Comparison of ENCODE assay signal across 35 cellular contexts in the genomic region with DNA sequence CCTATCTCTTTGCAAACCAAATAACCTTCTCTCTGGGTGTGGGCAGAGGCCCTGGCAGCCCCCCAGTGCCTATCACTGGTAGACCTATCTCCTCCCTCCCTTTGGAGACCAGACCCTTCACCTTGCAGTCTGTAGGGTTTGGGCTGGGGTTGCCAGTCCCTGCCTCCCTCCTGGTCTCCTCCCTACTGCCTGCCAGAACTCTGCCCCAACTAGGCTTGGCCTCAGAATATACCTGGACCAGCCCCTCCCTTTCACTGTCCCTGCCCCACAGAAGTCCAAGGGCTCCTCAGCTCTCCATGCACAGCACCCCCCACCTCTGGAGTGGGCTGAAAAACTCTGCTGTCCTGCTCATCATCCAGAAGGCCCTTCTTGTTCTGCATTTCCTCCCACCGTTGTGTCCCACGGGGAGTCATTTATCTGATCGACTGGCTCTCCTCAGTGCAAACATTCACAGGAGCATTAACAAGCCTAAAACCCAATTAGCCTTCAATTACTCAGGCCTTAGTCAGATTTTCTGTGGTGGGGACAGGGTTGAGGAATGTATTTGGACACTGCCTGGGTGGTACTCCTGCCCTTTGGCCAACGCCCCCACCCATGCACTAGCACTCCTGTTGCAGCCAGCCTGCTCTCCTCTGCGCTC. TPM values are rescaled to one million over a fixed set of nuclear protein-coding genes. Genes with fewer than 3 reads are reported as not detected.
A peak's percentile ranks its signal among the peaks of the same experiment; 100 is the strongest.
DNase-seq lines count a peak whose midpoint lies in the region; ATAC-seq and TF ChIP-seq lines count a peak whose summit lies in the region.
"Had no signal": no experiment of that assay in that cellular context is flagged by ENCODE, and none has a peak within 500 bp of the region (broad histone marks: within the 10 kb centered on the region; RNA-seq: fewer than 3 reads in every experiment).

No MANE protein-coding gene starts in this region.

- TF ChIP-seq POLR2A in ovary (IDR thresholded peaks at IDR 0.05) (no peak), testis (IDR thresholded peaks at IDR 0.05) (no peak)

- no peak overlapping the region for H3K4me3 Mint-ChIP-seq in CD4-positive, alpha-beta T cell
- H3K4me3 Mint-ChIP-seq: activated CD4-positive, alpha-beta memory T cell treated with anti-CD3 and anti-CD28 coated beads, Interleukin-2, amount 10 ng/mL, durations not matched to agents 7 days and 5 days; activated naive CD4-positive, alpha-beta T cell treated with anti-CD3 and anti-CD28 coated beads for 36 hours; IgD-negative memory B cell; natural killer cell treated with Interleukin-12 subunit alpha and Interleukin-12 subunit beta and Interleukin-15 and Interleukin-18, amount 100 ng/mL, for 72 hours had no signal

- H3K4me3 ChIP-seq in HEK293 (ENCODE audit: low read depth, low read length) (no peak overlapping the region), ovary (no peak overlapping the region), testis (no peak overlapping the region)
- H3K4me3 ChIP-seq: body of pancreas, dorsolateral prefrontal cortex, lung, pancreas, SK-N-MC, tibial artery had no signal

- H3K9me3 ChIP-seq in HEK293 (ENCODE audit: control insufficient read depth, insufficient read depth, low read depth, low read length): no peaks in the 10 kb centered on the region
- no peaks in the 10 kb centered on the region for H3K9me3 ChIP-seq in CD4-positive, alpha-beta T cell (ENCODE audit: control insufficient read depth, low read length)
- no peaks in the 10 kb centered on the region for H3K9me3 ChIP-seq in ovary
- H3K9me3 ChIP-seq in testis: no peaks in the 10 kb centered on the region
- H3K9me3 ChIP-seq: body of pancreas, pancreas, tibial artery had no signal

- CTCF ChIA-PET in HEK293 (lab: Yijun Ruan, JAX): interaction anchor here (0.7 to 1.6 kb wide), 3 partner anchors 12 to 62 kb away, joined by 3 to 8 read pairs (median 3); no protein-coding TSS in a partner anchor
- CTCF ChIA-PET in CD4-positive, alpha-beta T cell (lab: Charles Lee): no interaction called here

- WGBS in ovary, 3 donors: 33 to 37% (median 35%) methylated on average over 5 of the region's 5 CpGs
- WGBS in testis, 2 donors: 60 to 63% methylated on average over 5 of the region's 5 CpGs

- H3K27ac ChIP-seq in HEK293 (ENCODE audit: extremely low read depth, low read depth, low read length) (no peak overlapping the region), ovary (no peak overlapping the region), testis (no peak overlapping the region)
- H3K27ac ChIP-seq in CD4-positive, alpha-beta T cell (ENCODE audit: low read depth, low read length): no peak overlapping the region
- H3K27ac ChIP-seq: body of pancreas, dorsolateral prefrontal cortex, pancreas, SK-N-MC, tibial artery had no signal

- H3K36me3 ChIP-seq in HEK293 (ENCODE audit: control insufficient read depth in 2 of 2, insufficient read depth in 1 of 2, low read length in 2 of 2): no peaks in the 10 kb centered on the region
- no peaks in the 10 kb centered on the region for H3K36me3 ChIP-seq in ovary
- H3K36me3 ChIP-seq in testis (ENCODE audit: low read depth, missing control alignments): no peaks in the 10 kb centered on the region
- H3K36me3 ChIP-seq: pancreas, tibial artery had no signal

- no peak for TF ChIP-seq CTCF in HEK293 (tag by site-specific recombination; IDR thresholded peaks at IDR 0.05)
- TF ChIP-seq CTCF in CD4-positive, alpha-beta T cell (IDR thresholded peaks at IDR 0.05): no peak
- no peak for TF ChIP-seq CTCF in ovary (IDR thresholded peaks at IDR 0.05)
- TF ChIP-seq CTCF in testis (IDR thresholded peaks at IDR 0.05): no peak

- peaks cover 7% of the 10 kb centered on the region for H3K4me1 Mint-ChIP-seq in CD4-positive, alpha-beta T cell (ENCODE audit: low read depth)

- no peaks in the 10 kb centered on the region for H3K9me3 Mint-ChIP-seq in CD4-positive, alpha-beta T cell
- H3K9me3 Mint-ChIP-seq: activated CD4-positive, alpha-beta memory T cell treated with anti-CD3 and anti-CD28 coated beads, Interleukin-2, amount 10 ng/mL, durations not matched to agents 7 days and 5 days; activated naive CD4-positive, alpha-beta T cell treated with anti-CD3 and anti-CD28 coated beads for 36 hours; IgD-negative memory B cell; natural killer cell treated with Interleukin-12 subunit alpha and Interleukin-12 subunit beta and Interleukin-15 and Interleukin-18, amount 100 ng/mL, for 72 hours had no signal

- H3K27me3 Mint-ChIP-seq in CD4-positive, alpha-beta T cell: peaks cover 51% of the 10 kb centered on the region

- intact Hi-C loops in CD4-positive, alpha-beta T cell (cut with DNase I, micrococcal nuclease): no loop called here
- intact Hi-C loops in ovary (cut with DNase I) (no loop called here), testis (cut with DNase I; ENCODE audit: low total_unique reads) (no loop called here)

- no peaks in the 10 kb centered on the region for H3K36me3 Mint-ChIP-seq in CD4-positive, alpha-beta T cell (ENCODE audit: low read depth)
- H3K36me3 Mint-ChIP-seq: natural killer cell treated with Interleukin-12 subunit alpha and Interleukin-12 subunit beta and Interleukin-15 and Interleukin-18, amount 100 ng/mL, for 72 hours had no signal

- TF ChIP-seq EP300 in ovary (IDR thresholded peaks at IDR 0.05): no peak

- H3K4me1 ChIP-seq in HEK293 (ENCODE audit: control insufficient read depth, insufficient read depth, low read length): no peaks in the 10 kb centered on the region
- H3K4me1 ChIP-seq in ovary (ENCODE audit: insufficient read depth): peaks cover 2% of the 10 kb centered on the region
- peaks cover 4% of the 10 kb centered on the region for H3K4me1 ChIP-seq in testis

- ATAC-seq in SK-N-SH treated with all-trans-retinoic acid at 6 μM for 48 hours: peak; percentile 15
- ATAC-seq in CD4-positive, alpha-beta T cell (ENCODE audit: poor library complexity): no peak
- ATAC-seq: body of pancreas; left cardiac atrium; natural killer cell treated with Interleukin-12 subunit alpha and Interleukin-12 subunit beta and Interleukin-15 and Interleukin-18, amount 100 ng/mL, for 72 hours; pancreas had no signal

- H3K27me3 ChIP-seq in CD4-positive, alpha-beta T cell (ENCODE audit: control insufficient read depth, insufficient read depth, low read length): peaks cover 43% of the 10 kb centered on the region
- H3K27me3 ChIP-seq in ovary (no peaks in the 10 kb centered on the region), testis (no peaks in the 10 kb centered on the region)
- H3K27me3 ChIP-seq: body of pancreas, dorsolateral prefrontal cortex, pancreas had no signal

- H3K27ac Mint-ChIP-seq in CD4-positive, alpha-beta T cell: no peak overlapping the region
- H3K27ac Mint-ChIP-seq: activated CD4-positive, alpha-beta memory T cell treated with anti-CD3 and anti-CD28 coated beads, Interleukin-2, amount 10 ng/mL, durations not matched to agents 7 days and 5 days; activated naive CD4-positive, alpha-beta T cell treated with anti-CD3 and anti-CD28 coated beads for 36 hours; IgD-negative memory B cell; natural killer cell treated with Interleukin-12 subunit alpha and Interleukin-12 subunit beta and Interleukin-15 and Interleukin-18, amount 100 ng/mL, for 72 hours had no signal

- DNase-seq in AG08395 (ENCODE audit: low spot score): peak; percentile 25
- peak; percentile 46 for DNase-seq in kidney tubule cell (ENCODE audit: low spot score)
- DNase-seq in CD4-positive, alpha-beta T cell: no peak
- DNase-seq in ovary: no peak
- no peak for DNase-seq in stimulated activated CD4-positive, alpha-beta T cell treated with anti-CD3 and anti-CD28 coated beads, Interleukin-4, amount 100 ng/mL, for 1 hour
- no peak for DNase-seq in testis
- DNase-seq: activated CD4-positive, alpha-beta memory T cell treated with anti-CD3 and anti-CD28 coated beads, Interleukin-2, amount 10 ng/mL, durations not matched to agents 7 days and 5 days; activated CD4-positive, CD25-positive, alpha-beta regulatory T cell treated with anti-CD3 and anti-CD28 coated beads, Interleukin-2, amount 50 U/mL, for 72 hours; activated CD8-positive, alpha-beta memory T cell treated with anti-CD3 and anti-CD28 coated beads, Interleukin-2, amount 50 U/mL, for 48 hours; activated naive CD4-positive, alpha-beta T cell treated with anti-CD3 and anti-CD28 coated beads for 36 hours; body of pancreas; cerebellar nuclear complex; DMS 273 treated with DMSO at 0.1 percent for 48 hours; dorsolateral prefrontal cortex; hypothalamus; left cardiac atrium; NCI-H146; NCI-H2107; NCI-H446; NCI-H774; stimulated activated CD4-positive, alpha-beta T cell treated with anti-CD3 and anti-CD28 coated beads, Interleukin-1b, Interleukin-23, amount 100 ng/mL, for 48 hours; stimulated activated CD8-positive, alpha-beta memory T cell treated with anti-CD3 and anti-CD28 coated beads, Interleukin-4, amount 100 ng/mL, for 48 hours; T-helper 2 cell; tibial artery had no signal

- POLR2A ChIA-PET in HEK293 (lab: Yijun Ruan, JAX): no interaction called here
- POLR2A ChIA-PET in CD4-positive, alpha-beta T cell (lab: Charles Lee): no interaction called here

TF ChIP-seq in HEK293, 187 proteins besides CTCF, POLR2A, EP300 and RAD21 (continues in another document):
- TF ChIP-seq ZNF837 (tag by site-specific recombination; IDR thresholded peaks at IDR 0.05) (no peak), ZNF600 (tag by site-specific recombination; IDR thresholded peaks at IDR 0.05) (peak; percentile 79), GLIS1 (tag by site-specific recombination; IDR thresholded peaks at IDR 0.05) (peak; percentile 80), ZNF366 (tag by site-specific recombination; conservative IDR thresholded peaks at IDR 0.05) (0 out of 2 replicates have a peak, but pooled peaks have one; percentile 13), ZNF341 (tag by site-specific recombination; IDR thresholded peaks at IDR 0.05; ENCODE audit: low read depth) (peak; percentile 82), EGR2 (tag by site-specific recombination; IDR thresholded peaks at IDR 0.05; ENCODE audit: low read depth) (peak; percentile 81), ZBTB17 (tag by site-specific recombination; IDR thresholded peaks at IDR 0.05) (peak; percentile 62), ZNF776 (tag by site-specific recombination; IDR thresholded peaks at IDR 0.05; ENCODE audit: borderline replicate concordance) (no peak)

TF ChIP-seq in SK-N-SH treated with all-trans-retinoic acid at 6 μM for 48 hours, 23 proteins besides CTCF, POLR2A, EP300 and RAD21 (continues in another document):
- TF ChIP-seq TCF4 (CRISPR knock-in tag; IDR thresholded peaks at IDR 0.05; ENCODE audit: borderline replicate concordance): 0 out of 2 replicates have a peak, but pooled peaks have one; percentile 12
- TF ChIP-seq BACH2 (CRISPR knock-in tag; IDR thresholded peaks at IDR 0.05; ENCODE audit: borderline replicate concordance): no peak
- TF ChIP-seq ZNF565 (CRISPR knock-in tag; conservative IDR thresholded peaks at IDR 0.05; ENCODE audit: low read depth): no peak
- peak; percentile 48 for TF ChIP-seq ISL1 (CRISPR knock-in tag; IDR thresholded peaks at IDR 0.05)
- TF ChIP-seq ZNF70 (CRISPR knock-in tag; IDR thresholded peaks at IDR 0.05): no peak
- no peak for TF ChIP-seq RARB (CRISPR knock-in tag; IDR thresholded peaks at IDR 0.05)
- no peak for TF ChIP-seq SNAI2 (CRISPR knock-in tag; IDR thresholded peaks at IDR 0.05)

RNA-seq across cellular contexts. Expression of a gene that starts 27.7 kb away (rescaled TPM):
- not detected for total RNA-seq in CD4-positive, alpha-beta T cell
- total RNA-seq in ovary (not detected), testis (1 to 10 TPM; 1.7 to 2.0 TPM)
- polyA plus RNA-seq in ovary (not detected), testis (ENCODE audit: insufficient read depth, low read depth, low replicate concordance) (1.1 TPM)
- total RNA-seq: activated naive CD4-positive, alpha-beta T cell treated with anti-CD3 and anti-CD28 coated beads for 36 hours; body of pancreas; dorsolateral prefrontal cortex; fibroblast of lung; left cardiac atrium; mucosa of gallbladder; pancreas; RPMI7951 had no signal
- polyA plus RNA-seq: BJ, fibroblast of lung, IgD-negative memory B cell, pancreas had no signal

Comparison
In these comparisons a context has a peak if more than half of its experiments do, and no peak if none do; other contexts are left out.
1. DNase-seq: peak in AG08395 (single experiment) and kidney tubule cell (single experiment); none in CD4-positive, alpha-beta T cell (0 of 10), ovary (0 of 5), stimulated activated CD4-positive, alpha-beta T cell treated with anti-CD3 and anti-CD28 coated beads, Interleukin-4, amount 100 ng/mL, for 1 hour (single experiment) and testis (single experiment).